16 cellular contexts compared by ENCODE assay signal in genomic region chr3:50290116-50290745, GRCh38. TPM values are rescaled to one million over a fixed set of nuclear protein-coding genes. Genes with fewer than 3 reads are reported as not detected.
A peak's percentile ranks its signal among the peaks of the same experiment; 100 is the strongest.
DNase-seq lines count a peak whose midpoint lies in the region; ATAC-seq, FAIRE-seq and TF ChIP-seq lines count a peak whose summit lies in the region.
"Had no signal": no experiment of that assay in that cellular context is flagged by ENCODE, and none has a peak within 500 bp of the region (broad histone marks: within the 10 kb centered on the region; RNA-seq: fewer than 3 reads in every experiment).

No MANE protein-coding gene starts in this region.

- FAIRE-seq in keratinocyte (lab: Jason Lieb, UNC): no peak
- FAIRE-seq: H54, kidney had no signal

- H3K36me3 ChIP-seq in keratinocyte (ENCODE audit: control insufficient read depth in 2 of 2, extremely low read depth in 1 of 2, insufficient read depth in 2 of 2, low read length in 2 of 2) (peaks cover 42% of the 10 kb centered on the region in 2 experiments), aorta (ENCODE audit: control insufficient read depth in 1 of 2, insufficient read depth in 2 of 2, low read length in 1 of 2) (peaks cover 0 to 2% of the 10 kb centered on the region in 2 donors)

- H3K9me3 ChIP-seq in keratinocyte (ENCODE audit: control insufficient read depth, low read depth, low read length) (no peaks in the 10 kb centered on the region), aorta (ENCODE audit: control insufficient read depth, low read length) (no peaks in the 10 kb centered on the region)
- H3K9me3 ChIP-seq: Caco-2, neutrophil had no signal

- no peak for ATAC-seq in stimulated activated naive CD8-positive, alpha-beta T cell treated with anti-CD3 and anti-CD28 coated beads, Interleukin-15, amount 100 ng/mL, for 72 hours
- ATAC-seq in T-cell (replicated peaks in 1 of 4) (no peak), aorta (ENCODE audit: low FRiP score) (no peak)

- H3K79me2 ChIP-seq in keratinocyte (ENCODE audit: control insufficient read depth, insufficient read depth, low read length): peaks cover 29% of the 10 kb centered on the region

- peak overlapping the region in 1 of 3 experiments; percentile 44 for H3K4me3 ChIP-seq in keratinocyte (ENCODE audit: control insufficient read depth in 2 of 3, extremely low read depth in 1 of 3, insufficient read depth in 2 of 3, low read depth in 1 of 3, low read length in 3 of 3)
- H3K4me3 ChIP-seq in aorta (ENCODE audit: low read length in 2 of 2): no peak overlapping the region

- peaks cover 17% of the 10 kb centered on the region for H3K4me1 Mint-ChIP-seq in stimulated activated naive CD8-positive, alpha-beta T cell treated with anti-CD3 and anti-CD28 coated beads, Interleukin-15, Interleukin-2, amounts not matched to agents 100 ng/mL and 50 ng/mL, for 24 hours (ENCODE audit: low read depth)
- peaks cover 49% of the 10 kb centered on the region for H3K4me1 Mint-ChIP-seq in stimulated activated naive CD8-positive, alpha-beta T cell treated with anti-CD3 and anti-CD28 coated beads, Interleukin-15, amount 100 ng/mL, for 72 hours
- H3K4me1 Mint-ChIP-seq in T-cell: peaks cover 14 to 21% (median 17%) of the 10 kb centered on the region in 3 donors

- in situ Hi-C loops in KBM-7 (cut with MboI; ENCODE audit: low pct_unique_long_range_greater_than_20kb, low sequenced_read_pairs): no loop called here

- no peaks in the 10 kb centered on the region for H4K20me1 ChIP-seq in keratinocyte (ENCODE audit: control insufficient read depth, extremely low read depth, insufficient read depth, low read length)

- POLR2A ChIA-PET in T-cell (lab: Charles Lee): no interaction called here

- no peaks in the 10 kb centered on the region for H3K9me1 ChIP-seq in keratinocyte (ENCODE audit: control insufficient read depth, extremely low read depth, insufficient read depth, low read length)

- H2AFZ ChIP-seq in keratinocyte (ENCODE audit: control insufficient read depth, low read length): no peak overlapping the region

- CTCF ChIA-PET in T-cell (lab: Charles Lee): no interaction called here

- no peak for TF ChIP-seq CTCF in keratinocyte (optimal IDR thresholded peaks at IDR 0.05 in 1 of 3, IDR thresholded peaks at IDR 0.05 in 1 of 3, conservative IDR thresholded peaks at IDR 0.05 in 1 of 3; ENCODE audit: extremely low read depth in 1 of 3, insufficient read depth in 2 of 3, low read length in 3 of 3)

- H3K36me3 Mint-ChIP-seq in stimulated activated naive CD8-positive, alpha-beta T cell treated with anti-CD3 and anti-CD28 coated beads, Interleukin-15, Interleukin-2, amounts not matched to agents 100 ng/mL and 50 ng/mL, for 24 hours (ENCODE audit: low read depth): peaks cover 39% of the 10 kb centered on the region
- H3K36me3 Mint-ChIP-seq in T-cell: peaks cover 9% of the 10 kb centered on the region

- intact Hi-C loops in aorta (cut with DNase I): no loop called here

- H3K9ac ChIP-seq in keratinocyte (ENCODE audit: control insufficient read depth, extremely low read depth, insufficient read depth, low read length): no peak overlapping the region

- H3K27me3 ChIP-seq in keratinocyte (ENCODE audit: control insufficient read depth, extremely low read depth, insufficient read depth, low read length) (no peaks in the 10 kb centered on the region), aorta (ENCODE audit: control insufficient read depth in 1 of 2, insufficient read depth in 2 of 2, low read length in 1 of 2) (no peaks in the 10 kb centered on the region)
- H3K27me3 ChIP-seq: neutrophil had no signal

- no peak for DNase-seq in stimulated activated naive CD8-positive, alpha-beta T cell treated with anti-CD3 and anti-CD28 coated beads, Interleukin-15, amount 100 ng/mL, for 72 hours
- DNase-seq in T-cell: no peak
- no peak for DNase-seq in keratinocyte (ENCODE audit: low read depth, low spot score)
- peak; percentile 56 to 77 for DNase-seq in aorta
- no peak for DNase-seq in KBM-7
- DNase-seq in mucosa of gallbladder (ENCODE audit: low spot score): no peak
- no peak for DNase-seq in amniotic stem cell (lab: John Stamatoyannopoulos, UW)
- DNase-seq: Caco-2, cortex of kidney, kidney, NCI-H2081 treated with DMSO at 0.1 percent for 48 hours, T-helper 9 cell had no signal

- peak overlapping the region; percentile 87 for H3K4me3 Mint-ChIP-seq in stimulated activated naive CD8-positive, alpha-beta T cell treated with anti-CD3 and anti-CD28 coated beads, Interleukin-15, Interleukin-2, amounts not matched to agents 100 ng/mL and 50 ng/mL, for 24 hours
- peak overlapping the region in 1 of 2 donors; percentile 95 for H3K4me3 Mint-ChIP-seq in stimulated activated naive CD8-positive, alpha-beta T cell treated with anti-CD3 and anti-CD28 coated beads, Interleukin-15, amount 100 ng/mL, for 72 hours
- H3K4me3 Mint-ChIP-seq in T-cell: peak overlapping the region; percentile 15 to 34 (median 17)

- no peak overlapping the region for H3K27ac ChIP-seq in keratinocyte (ENCODE audit: control insufficient read depth, insufficient read depth, low read length)
- no peak overlapping the region for H3K27ac ChIP-seq in aorta (ENCODE audit: low read depth in 1 of 2, low read length in 2 of 2)
- H3K27ac ChIP-seq: neutrophil had no signal

- H3K27ac Mint-ChIP-seq in stimulated activated naive CD8-positive, alpha-beta T cell treated with anti-CD3 and anti-CD28 coated beads, Interleukin-15, Interleukin-2, amounts not matched to agents 100 ng/mL and 50 ng/mL, for 24 hours: peak overlapping the region; percentile 36
- H3K27ac Mint-ChIP-seq in stimulated activated naive CD8-positive, alpha-beta T cell treated with anti-CD3 and anti-CD28 coated beads, Interleukin-15, amount 100 ng/mL, for 72 hours: no peak overlapping the region
- H3K27ac Mint-ChIP-seq in T-cell: no peak overlapping the region

- H3K4me2 ChIP-seq in keratinocyte (ENCODE audit: control insufficient read depth, extremely low read depth, insufficient read depth, low read depth, low read length): peak overlapping the region; percentile 94

- H3K27me3 Mint-ChIP-seq in stimulated activated naive CD8-positive, alpha-beta T cell treated with anti-CD3 and anti-CD28 coated beads, Interleukin-15, Interleukin-2, amounts not matched to agents 100 ng/mL and 50 ng/mL, for 24 hours: no peaks in the 10 kb centered on the region
- H3K27me3 Mint-ChIP-seq in stimulated activated naive CD8-positive, alpha-beta T cell treated with anti-CD3 and anti-CD28 coated beads, Interleukin-15, amount 100 ng/mL, for 72 hours: no peaks in the 10 kb centered on the region
- no peaks in the 10 kb centered on the region for H3K27me3 Mint-ChIP-seq in T-cell

- dilution Hi-C loops in keratinocyte (cut with MboI; ENCODE audit: extremely low pct_ligation_motif_present, low sequenced_read_pairs): no loop called here

- H3K9me3 Mint-ChIP-seq in stimulated activated naive CD8-positive, alpha-beta T cell treated with anti-CD3 and anti-CD28 coated beads, Interleukin-15, Interleukin-2, amounts not matched to agents 100 ng/mL and 50 ng/mL, for 24 hours: no peaks in the 10 kb centered on the region
- no peaks in the 10 kb centered on the region for H3K9me3 Mint-ChIP-seq in stimulated activated naive CD8-positive, alpha-beta T cell treated with anti-CD3 and anti-CD28 coated beads, Interleukin-15, amount 100 ng/mL, for 72 hours
- H3K9me3 Mint-ChIP-seq in T-cell: no peaks in the 10 kb centered on the region

- 91 to 93% methylated on average over 18 of the region's 18 CpGs for WGBS in aorta, 2 donors

- H3K4me1 ChIP-seq in keratinocyte (ENCODE audit: control insufficient read depth, extremely low read depth, insufficient read depth, low read length) (peaks cover 12% of the 10 kb centered on the region), aorta (ENCODE audit: control insufficient read depth in 1 of 2, insufficient read depth in 2 of 2, low read length in 2 of 2) (no peaks in the 10 kb centered on the region)

RNA-seq across cellular contexts. Expression of gene IFRD2, which starts 2.0 kb away (rescaled TPM):
- 10 to 100 TPM; 50.0 to 91.2 (median 75.9) TPM for total RNA-seq in T-cell
- 43.1 to 90.4 TPM (median 50.3 TPM) in 3 replicates for polyA plus RNA-seq in keratinocyte
- 25.7 TPM for polyA plus RNA-seq in keratinocyte (2011; ENCODE audit: low read depth)
- polyA plus RNA-seq in keratinocyte (2011; cell fraction: cytosol; rRNA removed): 48.9 and 70.6 TPM in 2 replicates
- 110 and 122 TPM in 2 replicates for polyA plus RNA-seq in keratinocyte (2011; cell fraction: nucleus; rRNA removed)
- polyA plus RNA-seq in keratinocyte (2012; ENCODE audit: low replicate concordance): 67.8 and 89.0 TPM in 2 replicates
- 48.6 to 148 TPM (median 53.7 TPM) in 3 replicates for polyA minus RNA-seq in keratinocyte
- polyA minus RNA-seq in keratinocyte (2011; cell fraction: cytosol; rRNA and poly(A)+ RNA removed): 67.9 TPM
- 32.0 and 34.3 TPM in 2 replicates for polyA minus RNA-seq in keratinocyte (2011; cell fraction: nucleus; rRNA and poly(A)+ RNA removed)
- 10 to 100 TPM; 46.8 to 58.8 TPM for total RNA-seq in aorta
- polyA plus RNA-seq in aorta: 10 to 100 TPM; 34.6 to 47.1 TPM
- 74.8 TPM for total RNA-seq in mucosa of gallbladder

RNA-seq across cellular contexts. Expression of gene HYAL3, which starts 9.0 kb away (rescaled TPM):
- total RNA-seq in T-cell: 1 to 10 TPM; 2.6 to 6.2 (median 3.9) TPM
- polyA plus RNA-seq in keratinocyte: 6.6 to 15.6 TPM (median 10.3 TPM) in 3 replicates
- 1.3 TPM for polyA plus RNA-seq in keratinocyte (2011; ENCODE audit: low read depth)
- 8.8 and 15.8 TPM in 2 replicates for polyA plus RNA-seq in keratinocyte (2011; cell fraction: cytosol; rRNA removed)
- 14.3 and 18.5 TPM in 2 replicates for polyA plus RNA-seq in keratinocyte (2011; cell fraction: nucleus; rRNA removed)
- 3.2 and 9.2 TPM in 2 replicates for polyA plus RNA-seq in keratinocyte (2012; ENCODE audit: low replicate concordance)
- polyA minus RNA-seq in keratinocyte: 5.2 to 15.4 TPM (median 14.1 TPM) in 3 replicates
- polyA minus RNA-seq in keratinocyte (2011; cell fraction: cytosol; rRNA and poly(A)+ RNA removed): 15.5 TPM
- polyA minus RNA-seq in keratinocyte (2011; cell fraction: nucleus; rRNA and poly(A)+ RNA removed): 7.7 and 8.8 TPM in 2 replicates
- 1 to 10 TPM; 2.2 to 2.9 TPM for total RNA-seq in aorta
- polyA plus RNA-seq in aorta: 1 to 10 TPM in 1 of 2 donors, under 1 TPM in 1; 0.63 to 5.1 TPM
- total RNA-seq in mucosa of gallbladder: 7.8 TPM

RNA-seq across cellular contexts. Expression of gene NAA80, which starts 9.0 kb away (rescaled TPM):
- 10 to 100 TPM; 33.8 to 45.7 (median 43.9) TPM for total RNA-seq in T-cell
- polyA plus RNA-seq in keratinocyte: 6.1 to 9.4 TPM (median 8.0 TPM) in 3 replicates
- 3.4 TPM for polyA plus RNA-seq in keratinocyte (2011; ENCODE audit: low read depth)
- polyA plus RNA-seq in keratinocyte (2011; cell fraction: cytosol; rRNA removed): 4.2 and 8.2 TPM in 2 replicates
- 21.2 and 34.6 TPM in 2 replicates for polyA plus RNA-seq in keratinocyte (2011; cell fraction: nucleus; rRNA removed)
- polyA plus RNA-seq in keratinocyte (2012; ENCODE audit: low replicate concordance): 8.9 and 11.4 TPM in 2 replicates
- polyA minus RNA-seq in keratinocyte: 6.9 to 30.9 TPM (median 8.3 TPM) in 3 replicates
- 4.6 TPM for polyA minus RNA-seq in keratinocyte (2011; cell fraction: cytosol; rRNA and poly(A)+ RNA removed)
- 3.9 and 6.3 TPM in 2 replicates for polyA minus RNA-seq in keratinocyte (2011; cell fraction: nucleus; rRNA and poly(A)+ RNA removed)
- total RNA-seq in aorta: 10 to 100 TPM; 10.3 to 13.3 TPM
- polyA plus RNA-seq in aorta: 10 to 100 TPM in 1 of 2 donors, 1 to 10 TPM in 1; 2.8 to 16.9 TPM
- total RNA-seq in mucosa of gallbladder: 12.7 TPM

RNA-seq across cellular contexts. Expression of gene LSMEM2, which starts 11.3 kb away (rescaled TPM):
- not detected for total RNA-seq in T-cell
- not detected in 3 replicates for polyA plus RNA-seq in keratinocyte
- not detected for polyA plus RNA-seq in keratinocyte (2011; ENCODE audit: low read depth)
- polyA plus RNA-seq in keratinocyte (2011; cell fraction: cytosol; rRNA removed): not detected in 2 replicates
- 0.17 TPM in 1 of 2 replicates, not detected in the other for polyA plus RNA-seq in keratinocyte (2011; cell fraction: nucleus; rRNA removed)
- polyA plus RNA-seq in keratinocyte (2012; ENCODE audit: low replicate concordance): not detected in 2 replicates
- not detected in 3 replicates for polyA minus RNA-seq in keratinocyte
- not detected for polyA minus RNA-seq in keratinocyte (2011; cell fraction: cytosol; rRNA and poly(A)+ RNA removed)
- polyA minus RNA-seq in keratinocyte (2011; cell fraction: nucleus; rRNA and poly(A)+ RNA removed): not detected in 2 replicates
- under 1 TPM in 1 of 2 donors, not detected in 1; 0.51 TPM for total RNA-seq in aorta
- polyA plus RNA-seq in aorta: 1 to 10 TPM in 1 of 2 donors, not detected in 1; 1.3 TPM
- total RNA-seq in mucosa of gallbladder: 0.95 TPM
- total RNA-seq: Caco-2, fibroblast of villous mesenchyme had no signal

RNA-seq across cellular contexts. Expression of gene HYAL1, which starts 13.1 kb away (rescaled TPM):
- total RNA-seq in T-cell: under 1 TPM in 3 of 5 donors, not detected in 2; 0.61 to 0.79 (median 0.69) TPM
- polyA plus RNA-seq in keratinocyte: 13.9 to 24.5 TPM (median 15.3 TPM) in 3 replicates
- 5.8 TPM for polyA plus RNA-seq in keratinocyte (2011; ENCODE audit: low read depth)
- polyA plus RNA-seq in keratinocyte (2011; cell fraction: cytosol; rRNA removed): 13.3 and 14.8 TPM in 2 replicates
- polyA plus RNA-seq in keratinocyte (2011; cell fraction: nucleus; rRNA removed): 56.6 and 77.5 TPM in 2 replicates
- 16.2 and 17.9 TPM in 2 replicates for polyA plus RNA-seq in keratinocyte (2012; ENCODE audit: low replicate concordance)
- polyA minus RNA-seq in keratinocyte: 20.5 to 37.4 TPM (median 20.7 TPM) in 3 replicates
- 16.7 TPM for polyA minus RNA-seq in keratinocyte (2011; cell fraction: cytosol; rRNA and poly(A)+ RNA removed)
- 25.2 and 27.6 TPM in 2 replicates for polyA minus RNA-seq in keratinocyte (2011; cell fraction: nucleus; rRNA and poly(A)+ RNA removed)
- 1 to 10 TPM; 6.9 to 9.3 TPM for total RNA-seq in aorta
- polyA plus RNA-seq in aorta: 1 to 10 TPM; 1.6 TPM
- total RNA-seq in mucosa of gallbladder: 82.4 TPM

Comparison
In these comparisons a context has a peak if more than half of its experiments do, and no peak if none do; other contexts are left out.
1. DNase-seq: peak in aorta (2 of 2); none in stimulated activated naive CD8-positive, alpha-beta T cell treated with anti-CD3 and anti-CD28 coated beads, Interleukin-15, amount 100 ng/mL, for 72 hours (0 of 2), T-cell (0 of 34), keratinocyte (single experiment), KBM-7 (single experiment), mucosa of gallbladder (single experiment) and amniotic stem cell (single experiment).